In the genomic region with DNA sequence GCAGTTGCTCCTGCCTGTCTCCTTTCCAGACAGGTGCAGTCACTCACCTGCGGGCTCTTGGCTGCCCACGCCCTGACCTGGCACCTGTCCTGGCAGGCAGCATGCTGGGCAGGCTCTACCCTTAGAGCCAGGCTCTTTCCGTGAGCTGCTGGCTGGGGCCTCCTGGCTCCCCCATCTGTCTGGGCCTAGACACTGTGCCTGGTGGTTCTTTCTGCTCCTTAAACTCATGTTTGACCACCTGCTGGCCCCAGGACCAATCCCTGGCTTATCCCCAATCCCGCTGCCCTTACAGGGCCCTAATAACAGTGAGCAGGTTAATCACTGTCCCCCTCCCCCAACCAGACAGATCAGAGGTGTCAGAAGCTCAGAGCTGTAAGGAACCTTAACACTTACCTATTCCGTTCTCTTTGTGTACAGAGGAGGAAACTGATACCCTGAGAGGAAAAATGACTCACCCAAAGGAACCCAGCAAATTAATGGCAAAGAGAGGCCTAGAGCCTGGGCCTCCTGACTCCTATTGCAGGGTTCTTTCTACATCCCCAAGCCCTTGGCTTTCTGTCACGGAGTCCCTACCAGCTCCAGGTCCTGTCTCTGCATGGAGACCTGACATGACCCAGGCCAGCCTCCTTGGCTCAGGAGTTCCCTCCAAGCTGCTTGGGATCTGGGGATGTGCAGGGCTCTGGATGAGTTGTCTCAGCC, we compare ENCODE assay signal across 11 cellular contexts. TPM values are rescaled to one million over a fixed set of nuclear protein-coding genes. Genes with fewer than 3 reads are reported as not detected.
DNase-seq lines count a peak whose midpoint lies in the region; ATAC-seq and TF ChIP-seq lines count a peak whose summit lies in the region.
"Had no signal": no experiment of that assay in that cellular context is flagged by ENCODE, and none has a peak within 500 bp of the region (broad histone marks: within the 10 kb centered on the region; RNA-seq: fewer than 3 reads in every experiment).

No MANE protein-coding gene starts in this region.

- no peak overlapping the region for H2AFZ ChIP-seq in OCI-LY1 (ENCODE audit: low read length)

- H3K9me3 ChIP-seq in OCI-LY1 (ENCODE audit: low read length): no peaks in the 10 kb centered on the region
- H3K9me3 ChIP-seq in transverse colon: no peaks in the 10 kb centered on the region
- H3K9me3 ChIP-seq in gastroesophageal sphincter: peaks cover 0 to 32% (median 0%) of the 10 kb centered on the region in 3 donors

- no peaks in the 10 kb centered on the region for H3F3A ChIP-seq in OCI-LY1 (ENCODE audit: insufficient read depth, low read length)

- peak in 1 of 2 donors; percentile 42 for ATAC-seq in natural killer cell treated with Interleukin-12 subunit alpha and Interleukin-12 subunit beta and Interleukin-15 and Interleukin-18, amount 100 ng/mL, for 72 hours
- ATAC-seq in natural killer cell: no peak
- ATAC-seq in GM19023 (IDR thresholded peaks at IDR 0.05; ENCODE audit: unreplicated experiment): no peak
- no peak for ATAC-seq in gastroesophageal sphincter

- H3K79me2 ChIP-seq in OCI-LY1 (ENCODE audit: insufficient read depth, low read length): no peaks in the 10 kb centered on the region

- no peak overlapping the region for H3K4me2 ChIP-seq in OCI-LY1 (ENCODE audit: low read length)

- intact Hi-C loops in natural killer cell (cut with micrococcal nuclease): no loop called here
- intact Hi-C loops in transverse colon (cut with DNase I; ENCODE audit: low total_unique reads): loop anchor here (10.0 kb wide), 1 partner anchor 68 kb away; no protein-coding TSS in a partner anchor

- TF ChIP-seq POLR2A in transverse colon (IDR thresholded peaks at IDR 0.05): peak; percentile 16
- TF ChIP-seq POLR2A in gastroesophageal sphincter (IDR thresholded peaks at IDR 0.05): no peak

- H3K4me3 ChIP-seq in OCI-LY1 (ENCODE audit: low read depth, low read length, poor library complexity, severe bottlenecking) (no peak overlapping the region), transverse colon (no peak overlapping the region), gastroesophageal sphincter (no peak overlapping the region)

- peaks cover 49% of the 10 kb centered on the region for H3K4me1 ChIP-seq in OCI-LY1 (ENCODE audit: insufficient read depth, low read length, severe bottlenecking)
- peaks cover 22 to 65% (median 37%) of the 10 kb centered on the region in 4 donors for H3K4me1 ChIP-seq in transverse colon
- no peaks in the 10 kb centered on the region for H3K4me1 ChIP-seq in gastroesophageal sphincter

- H3K4me3 Mint-ChIP-seq in natural killer cell treated with Interleukin-12 subunit alpha and Interleukin-12 subunit beta and Interleukin-15 and Interleukin-18, amount 100 ng/mL, for 72 hours: peak overlapping the region; percentile 62
- no peak overlapping the region for H3K4me3 Mint-ChIP-seq in natural killer cell

- peak overlapping the region; percentile 83 for H3K27ac ChIP-seq in OCI-LY1 (ENCODE audit: low read depth, low read length, poor library complexity, severe bottlenecking)
- peak overlapping the region; percentile 63 to 79 (median 73) for H3K27ac ChIP-seq in transverse colon
- no peak overlapping the region for H3K27ac ChIP-seq in gastroesophageal sphincter

- no peaks in the 10 kb centered on the region for H3K9me2 ChIP-seq in OCI-LY1 (ENCODE audit: low read depth, low read length)

- WGBS in transverse colon (ENCODE audit: low coverage in 1 of 2), 2 donors: 55% methylated on average over 6 of the region's 6 CpGs; no CpG with 5 or more reads in 1 of the 2 donors
- WGBS in gastroesophageal sphincter (ENCODE audit: low coverage in 1 of 2), 2 donors: 60% methylated on average over 1 of the region's 6 CpGs; no CpG with 5 or more reads in 1 of the 2 donors

- no peaks in the 10 kb centered on the region for H3K27me3 Mint-ChIP-seq in natural killer cell treated with Interleukin-12 subunit alpha and Interleukin-12 subunit beta and Interleukin-15 and Interleukin-18, amount 100 ng/mL, for 72 hours
- H3K27me3 Mint-ChIP-seq in natural killer cell (ENCODE audit: low read depth in 2 of 2): no peaks in the 10 kb centered on the region

- TF ChIP-seq EP300 in transverse colon (IDR thresholded peaks at IDR 0.05; ENCODE audit: low read depth) (no peak), gastroesophageal sphincter (IDR thresholded peaks at IDR 0.05) (no peak)

- peak overlapping the region; percentile 97 to 98 for H3K27ac Mint-ChIP-seq in natural killer cell treated with Interleukin-12 subunit alpha and Interleukin-12 subunit beta and Interleukin-15 and Interleukin-18, amount 100 ng/mL, for 72 hours
- peak overlapping the region in 1 of 2 donors; percentile 3 for H3K27ac Mint-ChIP-seq in natural killer cell

- H3K36me3 Mint-ChIP-seq in natural killer cell treated with Interleukin-12 subunit alpha and Interleukin-12 subunit beta and Interleukin-15 and Interleukin-18, amount 100 ng/mL, for 72 hours: peaks cover 11% of the 10 kb centered on the region
- H3K36me3 Mint-ChIP-seq in natural killer cell: no peaks in the 10 kb centered on the region

- H3K4me1 Mint-ChIP-seq in natural killer cell treated with Interleukin-12 subunit alpha and Interleukin-12 subunit beta and Interleukin-15 and Interleukin-18, amount 100 ng/mL, for 72 hours (ENCODE audit: low read depth in 2 of 2): peaks cover 46 to 53% of the 10 kb centered on the region in 2 donors
- H3K4me1 Mint-ChIP-seq in natural killer cell: peaks cover 24 to 36% of the 10 kb centered on the region in 2 donors

- no peak for DNase-seq in natural killer cell treated with Interleukin-12 subunit alpha and Interleukin-12 subunit beta and Interleukin-15 and Interleukin-18, amount 100 ng/mL, for 72 hours (ENCODE audit: low spot score)
- DNase-seq in natural killer cell: no peak
- peak; percentile 56 for DNase-seq in cerebellum (ENCODE audit: low spot score)
- peak; percentile 70 for DNase-seq in transverse colon
- DNase-seq in NCI-H524 (lab: John Stamatoyannopoulos, UW): no peak
- DNase-seq: NCI-H526; stimulated activated CD4-positive, alpha-beta T cell treated with anti-CD3 and anti-CD28 coated beads, Interleukin-12 subunit alpha, Interleukin-12 subunit beta, amount 100 ng/mL, for 4 hours had no signal

- H3K9ac ChIP-seq in OCI-LY1 (ENCODE audit: low read length): no peak overlapping the region

- H3K9me3 Mint-ChIP-seq in natural killer cell treated with Interleukin-12 subunit alpha and Interleukin-12 subunit beta and Interleukin-15 and Interleukin-18, amount 100 ng/mL, for 72 hours: peaks cover 6% of the 10 kb centered on the region
- no peaks in the 10 kb centered on the region for H3K9me3 Mint-ChIP-seq in natural killer cell

- no peaks in the 10 kb centered on the region for H3K27me3 ChIP-seq in OCI-LY1 (ENCODE audit: insufficient read depth, low read length)
- H3K27me3 ChIP-seq in transverse colon: no peaks in the 10 kb centered on the region
- no peaks in the 10 kb centered on the region for H3K27me3 ChIP-seq in gastroesophageal sphincter

- in situ Hi-C loops in transverse colon (cut with MboI; ENCODE audit: low pct_ligation_motif_present in 1 of 4, low pct_unique_long_range_greater_than_20kb in 1 of 4, low sequenced_read_pairs in 3 of 4): loop anchor here (10.0 to 25.0 kb wide), 5 partner anchors 128 to 460 kb away; a partner anchor contains a TSS

- TF ChIP-seq CTCF in natural killer cell (IDR thresholded peaks at IDR 0.05): no peak
- TF ChIP-seq CTCF in OCI-LY1 (IDR thresholded peaks at IDR 0.05; ENCODE audit: low read length): no peak
- TF ChIP-seq CTCF in transverse colon (IDR thresholded peaks at IDR 0.05): no peak
- no peak for TF ChIP-seq CTCF in gastroesophageal sphincter (IDR thresholded peaks at IDR 0.05)

- H3K36me3 ChIP-seq in OCI-LY1 (ENCODE audit: insufficient read depth, low read length) (peaks cover 67% of the 10 kb centered on the region), transverse colon (no peaks in the 10 kb centered on the region), gastroesophageal sphincter (no peaks in the 10 kb centered on the region)

- H4K20me1 ChIP-seq in OCI-LY1 (ENCODE audit: insufficient read depth, low read length): no peaks in the 10 kb centered on the region

RNA-seq across cellular contexts. Expression of a gene that starts 54.7 kb away (rescaled TPM):
- total RNA-seq in natural killer cell treated with Interleukin-12 subunit alpha and Interleukin-12 subunit beta and Interleukin-15 and Interleukin-18, amount 100 ng/mL, for 72 hours: 1 to 10 TPM; 4.1 to 7.9 TPM
- total RNA-seq in natural killer cell (10 to 100 TPM in 1 of 3 donors, under 1 TPM in 2; 0.09 to 12.9 (median 0.70) TPM), cerebellum (not detected), transverse colon (1 to 10 TPM in 1 of 4 donors, under 1 TPM in 3; 0.14 to 1.1 (median 0.46) TPM), gastroesophageal sphincter (1 to 10 TPM in 1 of 4 donors, under 1 TPM in 2, not detected in 1; 0.67 to 1.6 (median 0.89) TPM)
- total RNA-seq: epithelial cell of proximal tubule had no signal

Comparison
In these comparisons a context has a peak if more than half of its experiments do, and no peak if none do; other contexts are left out.
1. DNase-seq: peak in cerebellum (single experiment) and transverse colon (single experiment); none in natural killer cell treated with Interleukin-12 subunit alpha and Interleukin-12 subunit beta and Interleukin-15 and Interleukin-18, amount 100 ng/mL, for 72 hours (single experiment), natural killer cell (single experiment) and NCI-H524 (0 of 2).
2. H3K27ac ChIP-seq: peak in OCI-LY1 (single experiment) and transverse colon (4 of 4); none in gastroesophageal sphincter (0 of 4).